9 cellular contexts compared by ENCODE assay signal in genomic region chr18:77056399-77057015, GRCh38.
DNase-seq lines count a peak whose midpoint lies in the region; ATAC-seq, FAIRE-seq and TF ChIP-seq lines count a peak whose summit lies in the region.
"Had no signal": no experiment of that assay in that cellular context is flagged by ENCODE, and none has a peak within 500 bp of the region (broad histone marks: within the 10 kb centered on the region; RNA-seq: fewer than 3 reads in every experiment).

No MANE protein-coding gene starts in this region.

- no peak overlapping the region for H3K9ac ChIP-seq in kidney (ENCODE audit: low read length in 2 of 2)

- no peak for FAIRE-seq in kidney (lab: Jason Lieb, UNC)

- no peak for TF ChIP-seq CTCF in kidney (IDR thresholded peaks at IDR 0.05; ENCODE audit: borderline replicate concordance, extremely low read depth, insufficient read depth)

- H3K4me3 ChIP-seq in kidney (ENCODE audit: low read length in 2 of 2): peak overlapping the region in 1 of 2 donors; percentile 10

- H3K27ac Mint-ChIP-seq in activated T-helper 17 cell treated with anti-CD3 and anti-CD28 coated beads, Interleukin-2, amount 50 U/mL, for 72 hours: peak overlapping the region; percentile 96
- H3K27ac Mint-ChIP-seq in stimulated activated naive CD8-positive, alpha-beta T cell treated with anti-CD3 and anti-CD28 coated beads, Interleukin-15, amount 100 ng/mL, for 72 hours: peak overlapping the region; percentile 72 to 81

- peak; percentile 69 for DNase-seq in NCI-H2029 (lab: John Stamatoyannopoulos, UW)
- DNase-seq in NCI-H2029 treated with DMSO at 0.1 percent for 48 hours (lab: John Stamatoyannopoulos, UW): no peak
- DNase-seq in kidney: no peak
- DNase-seq in stimulated activated naive CD8-positive, alpha-beta T cell treated with anti-CD3 and anti-CD28 coated beads, Interleukin-15, amount 100 ng/mL, for 72 hours: no peak
- DNase-seq in MV-4-11 (lab: John Stamatoyannopoulos, UW): no peak
- no peak for DNase-seq in NCI-H1105 (lab: John Stamatoyannopoulos, UW)
- DNase-seq in NCI-H2196 treated with DMSO at 0.1 percent for 48 hours (lab: John Stamatoyannopoulos, UW; ENCODE audit: unreplicated experiment): no peak
- DNase-seq: ACHN had no signal

- H3K36me3 Mint-ChIP-seq in activated T-helper 17 cell treated with anti-CD3 and anti-CD28 coated beads, Interleukin-2, amount 50 U/mL, for 72 hours (ENCODE audit: low read depth): peaks cover 55% of the 10 kb centered on the region

- peak overlapping the region; percentile 51 to 86 for H3K27ac ChIP-seq in kidney (ENCODE audit: low read depth in 2 of 2, low read length in 2 of 2)

- peak overlapping the region; percentile 83 for H3K4me3 Mint-ChIP-seq in activated T-helper 17 cell treated with anti-CD3 and anti-CD28 coated beads, Interleukin-2, amount 50 U/mL, for 72 hours
- peak overlapping the region; percentile 50 to 85 for H3K4me3 Mint-ChIP-seq in stimulated activated naive CD8-positive, alpha-beta T cell treated with anti-CD3 and anti-CD28 coated beads, Interleukin-15, amount 100 ng/mL, for 72 hours

- H3K4me1 ChIP-seq in kidney (ENCODE audit: control insufficient read depth in 1 of 2, insufficient read depth in 1 of 2, low read depth in 1 of 2, low read length in 2 of 2): peaks cover 39 to 41% of the 10 kb centered on the region in 2 donors

- H3K9me3 ChIP-seq in kidney (ENCODE audit: control insufficient read depth in 1 of 2, low read length in 2 of 2): no peaks in the 10 kb centered on the region

- peaks cover 52% of the 10 kb centered on the region for H3K4me1 Mint-ChIP-seq in activated T-helper 17 cell treated with anti-CD3 and anti-CD28 coated beads, Interleukin-2, amount 50 U/mL, for 72 hours
- H3K4me1 Mint-ChIP-seq in stimulated activated naive CD8-positive, alpha-beta T cell treated with anti-CD3 and anti-CD28 coated beads, Interleukin-15, amount 100 ng/mL, for 72 hours: peaks cover 80% of the 10 kb centered on the region

- H3K9me3 Mint-ChIP-seq in activated T-helper 17 cell treated with anti-CD3 and anti-CD28 coated beads, Interleukin-2, amount 50 U/mL, for 72 hours: no peaks in the 10 kb centered on the region
- no peaks in the 10 kb centered on the region for H3K9me3 Mint-ChIP-seq in stimulated activated naive CD8-positive, alpha-beta T cell treated with anti-CD3 and anti-CD28 coated beads, Interleukin-15, amount 100 ng/mL, for 72 hours

- no peaks in the 10 kb centered on the region for H3K36me3 ChIP-seq in kidney (ENCODE audit: control insufficient read depth in 1 of 2, insufficient read depth in 2 of 2, low read length in 2 of 2)

- intact Hi-C loops in kidney (cut with DNase I): no loop called here

- H3K27me3 Mint-ChIP-seq in activated T-helper 17 cell treated with anti-CD3 and anti-CD28 coated beads, Interleukin-2, amount 50 U/mL, for 72 hours: no peaks in the 10 kb centered on the region
- no peaks in the 10 kb centered on the region for H3K27me3 Mint-ChIP-seq in stimulated activated naive CD8-positive, alpha-beta T cell treated with anti-CD3 and anti-CD28 coated beads, Interleukin-15, amount 100 ng/mL, for 72 hours

- ATAC-seq in activated T-helper 17 cell treated with anti-CD3 and anti-CD28 coated beads, Interleukin-2, amount 50 U/mL, for 72 hours (replicated peaks): no peak
- no peak for ATAC-seq in stimulated activated naive CD8-positive, alpha-beta T cell treated with anti-CD3 and anti-CD28 coated beads, Interleukin-15, amount 100 ng/mL, for 72 hours
